Comparison of ENCODE assay signal across 20 cellular contexts in the genomic region with DNA sequence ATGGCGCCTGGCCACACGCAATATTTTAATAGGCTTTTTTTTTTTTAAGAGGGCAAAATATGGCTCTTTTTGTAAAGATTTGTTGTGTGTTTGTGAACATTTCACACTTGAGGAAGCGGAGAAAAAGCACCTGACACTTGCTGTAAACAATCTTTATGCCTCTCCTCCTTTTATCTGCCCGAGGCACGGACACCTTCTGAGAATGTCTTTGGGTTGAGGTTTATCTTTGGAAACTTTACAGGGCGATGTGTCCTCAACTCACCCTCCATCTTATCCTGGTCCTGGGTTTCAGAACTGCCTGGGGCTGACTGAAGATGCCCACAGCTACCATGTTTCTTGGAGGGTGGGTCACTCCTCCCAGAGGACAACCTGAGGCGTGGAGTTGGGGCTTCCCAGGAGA.
"Had no signal": no experiment of that assay in that cellular context is flagged by ENCODE, and none has a peak within 500 bp of the region (broad histone marks: within the 10 kb centered on the region; RNA-seq: fewer than 3 reads in every experiment).

No MANE protein-coding gene starts in this region.

- H3K27me3 Mint-ChIP-seq: stimulated activated naive B cell treated with anti-CD40 and anti-IgM and Interleukin-4, amounts not matched to agents 10 μg/mL and 1 μg/mL and 100 μg/mL, for 72 hours had no signal

- H3K27me3 ChIP-seq: esophagus squamous epithelium, gastroesophageal sphincter, sigmoid colon, testis, tibial nerve had no signal

- H3K36me3 ChIP-seq: esophagus squamous epithelium, gastroesophageal sphincter, sigmoid colon, tibial nerve had no signal

- H3K9me3 ChIP-seq: esophagus squamous epithelium, gastroesophageal sphincter, mucosa of descending colon, sigmoid colon, testis, tibial nerve had no signal

- DNase-seq: cortex of kidney; effector memory CD4-positive, alpha-beta T cell; esophagus squamous epithelium; foreskin fibroblast; glutamatergic neuron; islet precursor cell; mucosa of descending colon; naive thymus-derived CD8-positive, alpha-beta T cell; posterior cingulate gyrus; sigmoid colon; stimulated activated CD4-positive, alpha-beta T cell treated with anti-CD3 and anti-CD28 coated beads, Interleukin-2, amount 100 ng/mL, for 24 hours; stimulated activated CD4-positive, alpha-beta T cell treated with anti-CD3 and anti-CD28 coated beads, Interleukin-4, amount 100 ng/mL, for 4 hours; stimulated activated naive B cell treated with anti-CD40 and anti-IgM and Interleukin-4, amounts not matched to agents 10 μg/mL and 1 μg/mL and 100 μg/mL, for 72 hours; stimulated activated naive CD8-positive, alpha-beta T cell treated with anti-CD3 and anti-CD28 coated beads, Interleukin-15, amount 100 ng/mL, for 72 hours; testis had no signal

- H3K27ac Mint-ChIP-seq: stimulated activated naive B cell treated with anti-CD40 and anti-IgM and Interleukin-4, amounts not matched to agents 10 μg/mL and 1 μg/mL and 100 μg/mL, for 72 hours; stimulated activated naive CD8-positive, alpha-beta T cell treated with anti-CD3 and anti-CD28 coated beads, Interleukin-15, amount 100 ng/mL, for 72 hours had no signal

- H3K4me3 Mint-ChIP-seq: stimulated activated naive B cell treated with anti-CD40 and anti-IgM and Interleukin-4, amounts not matched to agents 10 μg/mL and 1 μg/mL and 100 μg/mL, for 72 hours had no signal

- FAIRE-seq: endometrium had no signal

- ATAC-seq: gastroesophageal sphincter; left lobe of liver; mucosa of descending colon; naive thymus-derived CD8-positive, alpha-beta T cell; stimulated activated naive B cell treated with anti-CD40 and anti-IgM and Interleukin-4, amounts not matched to agents 10 μg/mL and 1 μg/mL and 100 μg/mL, for 72 hours; stimulated activated naive CD8-positive, alpha-beta T cell treated with anti-CD3 and anti-CD28 coated beads, Interleukin-15, amount 100 ng/mL, for 72 hours had no signal

- H3K27ac ChIP-seq: esophagus squamous epithelium, gastroesophageal sphincter, sigmoid colon, skin epidermis, testis, tibial nerve had no signal

- H3K4me3 ChIP-seq: esophagus squamous epithelium, gastroesophageal sphincter, mucosa of descending colon, sigmoid colon, skin epidermis, testis, tibial nerve had no signal

- H3K36me3 Mint-ChIP-seq: stimulated activated naive B cell treated with anti-CD40 and anti-IgM and Interleukin-4, amounts not matched to agents 10 μg/mL and 1 μg/mL and 100 μg/mL, for 72 hours had no signal
